ENCODE assay signal across 8 cellular contexts in genomic region chr10:132458595-132459251, GRCh38.
DNase-seq lines count a peak whose midpoint lies in the region; ATAC-seq and TF ChIP-seq lines count a peak whose summit lies in the region.

No MANE protein-coding gene starts in this region.

- H3K27me3 Mint-ChIP-seq in MCF 10A (ENCODE audit: insufficient read depth, unreplicated experiment), result no peaks in the 10 kb centered on the region

- H3K27me3 ChIP-seq in WERI-Rb-1 (ENCODE audit: insufficient read depth, low read depth, severe bottlenecking) (peaks cover 25% of the 10 kb centered on the region), left lung (peaks cover 0 to 11% of the 10 kb centered on the region in 2 donors)

- H3K36me3 ChIP-seq in WERI-Rb-1 (no peaks in the 10 kb centered on the region), left lung (no peaks in the 10 kb centered on the region)

- no peak overlapping the region for H3K27ac Mint-ChIP-seq in MCF 10A (ENCODE audit: low read depth, unreplicated experiment)

- H3K4me3 ChIP-seq in WERI-Rb-1 (ENCODE audit: low read depth, low read length) (no peak overlapping the region), left lung (no peak overlapping the region)

- no peak overlapping the region for H3K27ac ChIP-seq in WERI-Rb-1
- H3K27ac ChIP-seq in left lung, result no peak overlapping the region

- CTCF ChIA-PET in GM10248 (lab: Yijun Ruan, JAX) (interaction anchor here (0.7 to 5.3 kb wide), 9 partner anchors 18 to 333 kb away, joined by 3 to 35 read pairs (median 4); no protein-coding TSS in a partner anchor), MCF 10A (lab: Yijun Ruan, JAX) (interaction anchor here (0.6 to 7.2 kb wide), 30 partner anchors 10 to 244 kb away, joined by 3 to 65 read pairs (median 4); no protein-coding TSS in a partner anchor)

- BruUV-seq in MCF 10A (replicated peaks; lab: Mats Ljungman, UMichigan), result no TSS peak

- peak; percentile 96 for TF ChIP-seq CTCF in GM10248 (IDR thresholded peaks at IDR 0.05; ENCODE audit: control extremely low read depth, extremely low read depth, low read depth, missing control alignments)
- peak; percentile 95 for TF ChIP-seq CTCF in WERI-Rb-1 (IDR thresholded peaks at IDR 0.05; ENCODE audit: low read depth, low read length)
- peak; percentile 98 for TF ChIP-seq CTCF in MCF 10A (IDR thresholded peaks at IDR 0.05; ENCODE audit: unreplicated experiment)
- peak; percentile 96 to 97 for TF ChIP-seq CTCF in left lung (IDR thresholded peaks at IDR 0.05)

- DNase-seq in GM10248 (ENCODE audit: extremely low spot score), result peak; percentile 84
- peak; percentile 53 for DNase-seq in WERI-Rb-1
- DNase-seq in MCF 10A (ENCODE audit: unreplicated experiment), result peak; percentile 45
- peak; percentile 57 to 94 for DNase-seq in left lung
- peak; percentile 38 for DNase-seq in stimulated activated CD8-positive, alpha-beta memory T cell treated with anti-CD3 and anti-CD28 coated beads, Interleukin-12 subunit alpha, Interleukin-12 subunit beta, amount 100 ng/mL, for 1 hour (ENCODE audit: low read depth)
- no peak for DNase-seq in GDM1 (lab: John Stamatoyannopoulos, UW)

- ATAC-seq in HG03280 (IDR thresholded peaks at IDR 0.05; ENCODE audit: unreplicated experiment) (peak; percentile 50), left lung (peak; percentile 89), HG03469 (IDR thresholded peaks at IDR 0.05; ENCODE audit: unreplicated experiment) (no peak)

- intact Hi-C loops in MCF 10A (cut with micrococcal nuclease), result loop anchor here (1.0 kb wide), 2 partner anchors 119 to 179 kb away; no protein-coding TSS in a partner anchor
- intact Hi-C loops in left lung (cut with DNase I), result loop anchor here in 1 of 2 donors (5.0 kb wide), 1 partner anchor 226 kb away; no protein-coding TSS in a partner anchor

- H3K36me3 Mint-ChIP-seq in MCF 10A (ENCODE audit: insufficient read depth, unreplicated experiment), result no peaks in the 10 kb centered on the region

- no peak overlapping the region for H3K4me3 Mint-ChIP-seq in MCF 10A (ENCODE audit: unreplicated experiment)

- no peaks in the 10 kb centered on the region for H3K9me3 Mint-ChIP-seq in MCF 10A (ENCODE audit: unreplicated experiment)

- H3K4me1 ChIP-seq in left lung, result peaks cover 0 to 6% of the 10 kb centered on the region in 2 donors

- peaks cover 7% of the 10 kb centered on the region for H3K4me1 Mint-ChIP-seq in MCF 10A (ENCODE audit: insufficient read depth, unreplicated experiment)

- H3K9me3 ChIP-seq in WERI-Rb-1 (ENCODE audit: severe bottlenecking) (no peaks in the 10 kb centered on the region), left lung (no peaks in the 10 kb centered on the region)

- POLR2A ChIA-PET in GM10248 (lab: Yijun Ruan, JAX), result no interaction called here
- POLR2A ChIA-PET in MCF 10A (lab: Yijun Ruan, JAX), result no interaction called here
